Comparison of ENCODE assay signal across 8 cellular contexts in the genomic region with DNA sequence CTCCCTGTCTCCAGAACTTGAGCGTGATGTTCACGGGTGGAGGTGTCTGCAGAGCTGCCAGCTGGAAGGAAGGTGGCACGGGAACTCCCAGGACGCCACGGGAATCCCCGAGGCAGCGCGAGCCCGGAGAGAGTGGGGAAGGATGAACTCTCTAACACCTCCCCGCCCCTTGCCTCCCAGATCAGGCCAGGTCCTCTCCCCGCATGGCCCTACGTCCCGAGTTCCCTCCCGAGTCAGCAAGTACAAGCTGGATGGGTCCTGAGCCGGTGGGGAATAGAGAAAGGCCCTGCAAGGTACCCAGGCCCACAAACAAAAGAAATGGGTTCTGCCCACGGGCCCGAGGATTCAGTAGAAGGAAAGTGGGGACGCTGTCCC. TPM values are rescaled to one million over a fixed set of nuclear protein-coding genes. Genes with fewer than 3 reads are reported as not detected.
DNase-seq lines count a peak whose midpoint lies in the region; ATAC-seq, FAIRE-seq and TF ChIP-seq lines count a peak whose summit lies in the region.
"Not testable (repeated sequence)": the region's sequence is repeated elsewhere in the genome, so short reads cannot be mapped to it uniquely, and the experiment has no call there.

No MANE protein-coding gene starts in this region.

- H3K27ac ChIP-seq in 22Rv1 (0 out of 2 replicates have a peak overlapping the region, but pooled peaks have one; percentile 46), left lung (peak overlapping the region in 1 of 2 donors; percentile 50), gastrocnemius medialis (peak overlapping the region in 3 of 4 donors; percentile 35 to 63 (median 62))
- H3K27ac ChIP-seq in GM23338 (ENCODE audit: low read depth); HUES6 (ENCODE audit: low read depth, low read length): not testable (repeated sequence)
- peak overlapping the region; percentile 55 for H3K27ac ChIP-seq in effector memory CD4-positive, alpha-beta T cell (ENCODE audit: insufficient read depth, low read length, poor library complexity, severe bottlenecking)

- not testable (repeated sequence) for H3K9me3 ChIP-seq in HUES6 (ENCODE audit: control insufficient read depth, insufficient read depth, low read depth, low read length); effector memory CD4-positive, alpha-beta T cell (ENCODE audit: control insufficient read depth, low read length); left lung; gastrocnemius medialis

- DNase-seq in GM18507 (ENCODE audit: extremely low spot score, insufficient read length, low read depth); GM23338 (ENCODE audit: low spot score); effector memory CD4-positive, alpha-beta T cell; left lung; gastrocnemius medialis: not testable (repeated sequence)

- H3K27me3 Mint-ChIP-seq in GM23338 (ENCODE audit: insufficient read depth, low read depth, poor library complexity), result not testable (repeated sequence)

- not testable (repeated sequence) for H3K36me3 ChIP-seq in GM23338 (ENCODE audit: insufficient read depth); HUES6 (ENCODE audit: control insufficient read depth, insufficient read depth, low read length); effector memory CD4-positive, alpha-beta T cell (ENCODE audit: control insufficient read depth, insufficient read depth, low read length); left lung; gastrocnemius medialis

- not testable (repeated sequence) for H3K4me1 ChIP-seq in GM23338 (ENCODE audit: insufficient read depth); HUES6 (ENCODE audit: control insufficient read depth, insufficient read depth, low read length); effector memory CD4-positive, alpha-beta T cell (ENCODE audit: control insufficient read depth, insufficient read depth, low read length, poor library complexity, severe bottlenecking); left lung; gastrocnemius medialis

- not testable (repeated sequence) for H3K36me3 Mint-ChIP-seq in GM23338 (ENCODE audit: low read depth)

- H3K4me2 ChIP-seq in GM23338, result peak overlapping the region; percentile 68; the same call in 1 of the 2 replicates

- H3K79me2 ChIP-seq in GM23338 (replicated peaks; ENCODE audit: insufficient read depth), result not testable (repeated sequence)

- H3K27ac Mint-ChIP-seq in GM23338, result not testable (repeated sequence)

- not testable (repeated sequence) for H3K27me3 ChIP-seq in GM23338 (ENCODE audit: insufficient read depth); HUES6 (ENCODE audit: control insufficient read depth, insufficient read depth, low read length); effector memory CD4-positive, alpha-beta T cell (replicated peaks; ENCODE audit: control insufficient read depth, insufficient read depth, low read length, poor library complexity, severe bottlenecking); left lung; gastrocnemius medialis

- not testable (repeated sequence) for H4K20me1 ChIP-seq in GM23338 (replicated peaks; ENCODE audit: insufficient read depth)

- not testable (repeated sequence) for H2AFZ ChIP-seq in GM23338

- H3K9me3 Mint-ChIP-seq in GM23338, result not testable (repeated sequence)

- peak; percentile 62 for ATAC-seq in GM23338
- peak; percentile 25 to 41 for ATAC-seq in activated CD4-positive, CD25-positive, alpha-beta regulatory T cell treated with anti-CD3 and anti-CD28 coated beads, Interleukin-2, amount 50 U/mL, for 24 hours
- ATAC-seq in left lung, result peak; percentile 63
- ATAC-seq in gastrocnemius medialis, result peak; percentile 48 to 59

- not testable (repeated sequence) for TF ChIP-seq CTCF in 22Rv1 (IDR thresholded peaks at IDR 0.05); GM23338 (conservative IDR thresholded peaks at IDR 0.05; ENCODE audit: low read depth in 2 of 2); left lung (IDR thresholded peaks at IDR 0.05); gastrocnemius medialis (IDR thresholded peaks at IDR 0.05 in 4 of 5, conservative IDR thresholded peaks at IDR 0.05 in 1 of 5)

- intact Hi-C loops in left lung (cut with DNase I); gastrocnemius medialis (cut with DNase I; ENCODE audit: low total_unique reads): not testable (repeated sequence)

- H3K9ac ChIP-seq in HUES6 (ENCODE audit: low read length), result not testable (repeated sequence)

- in situ Hi-C loops in gastrocnemius medialis (cut with MboI; ENCODE audit: low sequenced_read_pairs in 4 of 4), result not testable (repeated sequence)

- not testable (repeated sequence) for H3K9me2 ChIP-seq in GM23338 (ENCODE audit: insufficient read depth)

- H3K4me1 Mint-ChIP-seq in GM23338, result not testable (repeated sequence)

- peak overlapping the region; percentile 40; the same call in 1 of the 3 replicates for H3K4me3 Mint-ChIP-seq in GM23338

- H3F3A ChIP-seq in GM23338 (replicated peaks; ENCODE audit: low read depth), result not testable (repeated sequence)

- peak; percentile 67 for FAIRE-seq in GM18507 (lab: Jason Lieb, UNC)

- not testable (repeated sequence) for TF ChIP-seq POLR2A in gastrocnemius medialis (IDR thresholded peaks at IDR 0.05)

- H3K4me3 ChIP-seq in GM23338, result peak overlapping the region; percentile 50
- H3K4me3 ChIP-seq in HUES6 (ENCODE audit: low read depth, low read length), result peak overlapping the region; percentile 50
- peak overlapping the region; percentile 44 for H3K4me3 ChIP-seq in effector memory CD4-positive, alpha-beta T cell (ENCODE audit: insufficient read depth, low read depth, low read length, poor library complexity, severe bottlenecking)
- peak overlapping the region; percentile 22 to 49 for H3K4me3 ChIP-seq in left lung
- H3K4me3 ChIP-seq in gastrocnemius medialis, result peak overlapping the region; percentile 38 to 55 (median 46)

RNA-seq across cellular contexts. Expression of a gene that starts 17.8 kb away (rescaled TPM):
- 6.2 and 6.7 TPM in 2 replicates for total RNA-seq in GM23338 (2014; rRNA removed; shearing (Covaris generic))
- 12.9 and 14.3 TPM in 2 replicates for polyA plus RNA-seq in GM23338 (2016; fragmentation: Nextera tagmentation; extraction: Ambion mirVana)
- total RNA-seq in left lung (10 to 100 TPM; 13.8 to 24.9 TPM), gastrocnemius medialis (10 to 100 TPM; 12.1 to 40.2 (median 25.0) TPM)

RNA-seq across cellular contexts. Expression of a gene that starts 45.3 kb away (rescaled TPM):
- total RNA-seq in GM23338 (2014; rRNA removed; shearing (Covaris generic)), result 9.7 and 11.8 TPM in 2 replicates
- 3.7 and 3.8 TPM in 2 replicates for polyA plus RNA-seq in GM23338 (2016; fragmentation: Nextera tagmentation; extraction: Ambion mirVana)
- total RNA-seq in left lung (1 to 10 TPM; 1.0 to 2.3 TPM), gastrocnemius medialis (under 1 TPM in 2 of 4 donors, not detected in 2; 0.04 to 0.31 TPM)

RNA-seq across cellular contexts. Expression of a gene that starts 52.9 kb away (rescaled TPM):
- total RNA-seq in GM23338 (2014; rRNA removed; shearing (Covaris generic)), result 15.1 and 16.6 TPM in 2 replicates
- polyA plus RNA-seq in GM23338 (2016; fragmentation: Nextera tagmentation; extraction: Ambion mirVana), result 16.7 and 18.4 TPM in 2 replicates
- total RNA-seq in left lung (10 to 100 TPM; 28.1 to 36.5 TPM), gastrocnemius medialis (10 to 100 TPM; 26.0 to 56.2 (median 44.1) TPM)
